In genomic region chr2:5914831-5915611, GRCh38 we compare ENCODE assay signal across 13 cellular contexts.
A peak's percentile ranks its signal among the peaks of the same experiment; 100 is the strongest.
DNase-seq lines count a peak whose midpoint lies in the region; ATAC-seq and TF ChIP-seq lines count a peak whose summit lies in the region.
"Had no signal": no experiment of that assay in that cellular context is flagged by ENCODE, and none has a peak within 500 bp of the region (broad histone marks: within the 10 kb centered on the region; RNA-seq: fewer than 3 reads in every experiment).

No MANE protein-coding gene starts in this region.

- H3K36me3 ChIP-seq in endodermal cell (ENCODE audit: control insufficient read depth, insufficient read depth, low read length) (no peaks in the 10 kb centered on the region), mucosa of descending colon (ENCODE audit: low read depth) (no peaks in the 10 kb centered on the region)

- H3K4me3 Mint-ChIP-seq in endodermal cell = no peak overlapping the region
- no peak overlapping the region for H3K4me3 Mint-ChIP-seq in activated CD4-positive, alpha-beta memory T cell treated with anti-CD3 and anti-CD28 coated beads, Interleukin-2, amount 10 ng/mL, durations not matched to agents 7 days and 5 days
- H3K4me3 Mint-ChIP-seq: activated T-cell treated with anti-CD3 and anti-CD28 coated beads, Interleukin-2, amount 50 U/mL, for 4 hours; T-helper 2 cell treated with Interferon-gamma antibody and Interleukin-4, amounts not matched to agents 5 μg/mL and 100 μg/mL, for 36 hours had no signal

- no peak for TF ChIP-seq POLR2A in lower leg skin (IDR thresholded peaks at IDR 0.05)

- peaks cover 20% of the 10 kb centered on the region for H3K9me3 Mint-ChIP-seq in endodermal cell
- peaks cover 7% of the 10 kb centered on the region for H3K9me3 Mint-ChIP-seq in activated CD4-positive, alpha-beta memory T cell treated with anti-CD3 and anti-CD28 coated beads, Interleukin-2, amount 10 ng/mL, durations not matched to agents 7 days and 5 days

- intact Hi-C loops in mucosa of descending colon (cut with DNase I, micrococcal nuclease) (no loop called here), lower leg skin (cut with DNase I; ENCODE audit: low total_unique reads) (no loop called here)

- WGBS in endodermal cell (ENCODE audit: insufficient coverage in 1 of 2, insufficient read length in 1 of 2), 2 experiments = 17 to 32% methylated on average over 3 to 7 of the region's 7 CpGs
- WGBS in lower leg skin, 2 donors = 31 to 62% methylated on average over 7 of the region's 7 CpGs

- H3K9me3 ChIP-seq in endodermal cell (ENCODE audit: control insufficient read depth, low read length) (peaks cover 19% of the 10 kb centered on the region), mucosa of descending colon (peaks cover 24% of the 10 kb centered on the region)

- no peak overlapping the region for H3K9ac ChIP-seq in endodermal cell (ENCODE audit: extremely low read depth, low read length, poor library complexity, severe bottlenecking)

- H3K4me1 ChIP-seq in endodermal cell (ENCODE audit: control insufficient read depth, insufficient read depth, low read length) (peaks cover 7% of the 10 kb centered on the region), mucosa of descending colon (ENCODE audit: low read depth) (no peaks in the 10 kb centered on the region)

- H3K4me3 ChIP-seq in endodermal cell (ENCODE audit: low read length) (peak overlapping the region; percentile 16), mucosa of descending colon (no peak overlapping the region), lower leg skin (ENCODE audit: low read depth, poor library complexity, severe bottlenecking) (no peak overlapping the region)
- H3K4me3 ChIP-seq: GM12878 had no signal

- H3K27me3 ChIP-seq in endodermal cell (ENCODE audit: control insufficient read depth, insufficient read depth, low read length, poor library complexity, severe bottlenecking) = no peaks in the 10 kb centered on the region

- TF ChIP-seq CTCF in endodermal cell (conservative IDR thresholded peaks at IDR 0.05) (peak; percentile 59), mucosa of descending colon (IDR thresholded peaks at IDR 0.05) (no peak), lower leg skin (IDR thresholded peaks at IDR 0.05) (no peak)

- peak overlapping the region; percentile 32 for H3K27ac Mint-ChIP-seq in endodermal cell
- H3K27ac Mint-ChIP-seq in activated CD4-positive, alpha-beta memory T cell treated with anti-CD3 and anti-CD28 coated beads, Interleukin-2, amount 10 ng/mL, durations not matched to agents 7 days and 5 days = no peak overlapping the region
- H3K27ac Mint-ChIP-seq: T-helper 2 cell treated with Interferon-gamma antibody and Interleukin-4, amounts not matched to agents 5 μg/mL and 100 μg/mL, for 36 hours had no signal

- CTCF ChIA-PET in activated CD4-positive, alpha-beta memory T cell treated with anti-CD3 and anti-CD28 coated beads, Interleukin-2, amount 10 ng/mL, durations not matched to agents 7 days and 5 days (lab: Charles Lee) = no interaction called here

- POLR2A ChIA-PET in activated CD4-positive, alpha-beta memory T cell treated with anti-CD3 and anti-CD28 coated beads, Interleukin-2, amount 10 ng/mL, durations not matched to agents 7 days and 5 days (lab: Charles Lee) = no interaction called here

- H3K27ac ChIP-seq in endodermal cell (ENCODE audit: low read depth, low read length) = peak overlapping the region; percentile 25
- H3K27ac ChIP-seq: HL-60 had no signal

- peaks cover 44% of the 10 kb centered on the region for H3K27me3 Mint-ChIP-seq in endodermal cell (ENCODE audit: insufficient read depth)
- H3K27me3 Mint-ChIP-seq in activated CD4-positive, alpha-beta memory T cell treated with anti-CD3 and anti-CD28 coated beads, Interleukin-2, amount 10 ng/mL, durations not matched to agents 7 days and 5 days = no peaks in the 10 kb centered on the region

- ATAC-seq in mucosa of descending colon (peak; percentile 37), HG03460 (IDR thresholded peaks at IDR 0.05; ENCODE audit: unreplicated experiment) (no peak)
- ATAC-seq: activated T-cell treated with anti-CD3 and anti-CD28 coated beads, Interleukin-2, amount 50 U/mL, for 4 hours had no signal

- peaks cover 2% of the 10 kb centered on the region for H3K36me3 Mint-ChIP-seq in endodermal cell (ENCODE audit: low read depth)
- H3K36me3 Mint-ChIP-seq in activated CD4-positive, alpha-beta memory T cell treated with anti-CD3 and anti-CD28 coated beads, Interleukin-2, amount 10 ng/mL, durations not matched to agents 7 days and 5 days (ENCODE audit: low read depth) = no peaks in the 10 kb centered on the region

- peak; percentile 12 for DNase-seq in AG08396 (ENCODE audit: low spot score)
- peak; percentile 67 for DNase-seq in NCI-H2227 (lab: John Stamatoyannopoulos, UW; ENCODE audit: unreplicated experiment)
- DNase-seq in endodermal cell = peak; percentile 90
- DNase-seq in mucosa of descending colon = peak in 1 of 3 donors; percentile 3
- DNase-seq in activated CD4-positive, alpha-beta memory T cell treated with anti-CD3 and anti-CD28 coated beads, Interleukin-2, amount 10 ng/mL, durations not matched to agents 7 days and 5 days = no peak
- DNase-seq in NCI-H774 (lab: John Stamatoyannopoulos, UW) = no peak
- no peak for DNase-seq in lower leg skin (ENCODE audit: low spot score in 2 of 2)
- DNase-seq: activated T-cell treated with anti-CD3 and anti-CD28 coated beads, Interleukin-2, amount 50 U/mL, for 4 hours; substantia nigra had no signal

- H3K4me1 Mint-ChIP-seq in endodermal cell = peaks cover 20% of the 10 kb centered on the region
- no peaks in the 10 kb centered on the region for H3K4me1 Mint-ChIP-seq in activated CD4-positive, alpha-beta memory T cell treated with anti-CD3 and anti-CD28 coated beads, Interleukin-2, amount 10 ng/mL, durations not matched to agents 7 days and 5 days

Comparison
In these comparisons a context has a peak if more than half of its experiments do, and no peak if none do; other contexts are left out.
1. DNase-seq: peak in AG08396 (single experiment), NCI-H2227 (single experiment) and endodermal cell (single experiment); none in activated CD4-positive, alpha-beta memory T cell treated with anti-CD3 and anti-CD28 coated beads, Interleukin-2, amount 10 ng/mL, durations not matched to agents 7 days and 5 days (single experiment), NCI-H774 (single experiment) and lower leg skin (0 of 2).